ENCODE assay signal across 32 cellular contexts in the genomic region with DNA sequence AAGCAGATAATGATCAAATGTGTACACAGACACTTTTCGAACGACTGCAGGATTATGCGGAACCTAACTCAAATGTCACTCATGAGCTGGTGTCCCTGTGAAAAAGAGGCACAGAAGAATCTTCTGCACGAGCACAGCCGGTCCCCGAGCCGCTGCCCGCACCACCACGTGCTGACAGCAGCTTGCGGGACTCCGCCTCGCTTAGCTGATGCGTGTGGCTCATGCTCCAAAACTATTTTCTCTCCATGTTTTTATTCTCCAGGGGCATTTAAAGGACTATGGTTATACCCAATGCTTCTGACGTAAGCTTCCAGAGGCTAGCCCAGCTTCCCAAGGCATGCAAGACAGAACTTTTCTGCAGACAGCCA.
"Had no signal": no experiment of that assay in that cellular context is flagged by ENCODE, and none has a peak within 500 bp of the region (broad histone marks: within the 10 kb centered on the region; RNA-seq: fewer than 3 reads in every experiment).

No MANE protein-coding gene starts in this region.

- H3K27ac Mint-ChIP-seq: activated B cell treated with CpG ODN at 0.5 μM for 24 hours; activated CD4-positive, alpha-beta memory T cell treated with anti-CD3 and anti-CD28 coated beads for 36 hours; activated CD4-positive, alpha-beta T cell treated with anti-CD3 and anti-CD28 coated beads, Interleukin-2, amount 10 ng/mL, durations not matched to agents 24 days and 14 days; activated CD8-positive, alpha-beta T cell treated with anti-CD3 and anti-CD28 coated beads for 36 hours; activated naive CD4-positive, alpha-beta T cell treated with anti-CD3 and anti-CD28 coated beads for 36 hours; activated naive CD8-positive, alpha-beta T cell treated with anti-CD3 and anti-CD28 coated beads for 36 hours; activated T-cell treated with anti-CD3 and anti-CD28 coated beads, Interleukin-2, amount 50 U/mL, for 72 hours; activated T-helper 1 cell treated with anti-CD3 and anti-CD28 coated beads, Interleukin-12 subunit alpha, Interleukin-12 subunit beta, Interleukin-2, Interleukin-4 antibody, amounts not matched to agents 30 ng/mL and 10 ng/mL and 1 ng/mL, durations not matched to agents 14 hours and 24 hours and 36 hours; activated T-helper 17 cell treated with anti-CD3 and anti-CD28 coated beads, Interleukin-2, amount 50 U/mL, for 72 hours; T-cell; T-helper 17 cell had no signal

- H3K4me1 ChIP-seq: breast epithelium had no signal

- H3K9me3 ChIP-seq: adrenal gland, body of pancreas, breast epithelium had no signal

- H3K4me3 ChIP-seq: adrenal gland, body of pancreas, breast epithelium had no signal

- H3K4me1 Mint-ChIP-seq: activated B cell treated with CpG ODN at 0.5 μM for 24 hours; activated T-helper 17 cell treated with anti-CD3 and anti-CD28 coated beads, Interleukin-2, amount 50 U/mL, for 72 hours had no signal

- FAIRE-seq: astrocyte, TTC549 had no signal

- H3K4me3 Mint-ChIP-seq: activated B cell treated with CpG ODN at 0.5 μM for 24 hours; activated CD4-positive, alpha-beta memory T cell treated with anti-CD3 and anti-CD28 coated beads for 36 hours; activated CD4-positive, alpha-beta T cell treated with anti-CD3 and anti-CD28 coated beads, Interleukin-2, amount 10 ng/mL, durations not matched to agents 24 days and 14 days; activated CD8-positive, alpha-beta T cell treated with anti-CD3 and anti-CD28 coated beads for 36 hours; activated naive CD4-positive, alpha-beta T cell treated with anti-CD3 and anti-CD28 coated beads for 36 hours; activated naive CD8-positive, alpha-beta T cell treated with anti-CD3 and anti-CD28 coated beads for 36 hours; activated T-cell treated with anti-CD3 and anti-CD28 coated beads, Interleukin-2, amount 50 U/mL, for 4 hours; activated T-cell treated with anti-CD3 and anti-CD28 coated beads, Interleukin-2, amount 50 U/mL, for 72 hours; activated T-helper 1 cell treated with anti-CD3 and anti-CD28 coated beads, Interleukin-12 subunit alpha, Interleukin-12 subunit beta, Interleukin-2, Interleukin-4 antibody, amounts not matched to agents 30 ng/mL and 10 ng/mL and 1 ng/mL, durations not matched to agents 14 hours and 24 hours and 36 hours; activated T-helper 17 cell treated with anti-CD3 and anti-CD28 coated beads, Interleukin-2, amount 50 U/mL, for 72 hours; T-cell; T-helper 17 cell had no signal

- ATAC-seq: activated CD8-positive, alpha-beta T cell treated with anti-CD3 and anti-CD28 coated beads for 36 hours; activated naive CD4-positive, alpha-beta T cell treated with anti-CD3 and anti-CD28 coated beads, Interleukin-2, amount 50 U/mL, for 72 hours; activated T-cell treated with anti-CD3 and anti-CD28 coated beads, Interleukin-2, amount 50 U/mL, for 4 hours; activated T-cell treated with anti-CD3 and anti-CD28 coated beads, Interleukin-2, amount 50 U/mL, for 72 hours; activated T-helper 17 cell treated with anti-CD3 and anti-CD28 coated beads, Interleukin-2, amount 50 U/mL, for 72 hours; body of pancreas; T-cell; T-helper 17 cell had no signal

- H3K27ac ChIP-seq: adrenal gland, body of pancreas, brain microvascular endothelial cell, breast epithelium, VCaP had no signal

- DNase-seq: activated B cell treated with CpG ODN at 0.5 μM for 24 hours; activated CD4-positive, alpha-beta memory T cell treated with anti-CD3 and anti-CD28 coated beads for 36 hours; activated CD4-positive, alpha-beta T cell treated with anti-CD3 and anti-CD28 coated beads for 4 hours; activated CD4-positive, alpha-beta T cell treated with anti-CD3 and anti-CD28 coated beads, Interleukin-2, amount 10 ng/mL, durations not matched to agents 24 days and 14 days; activated CD4-positive, alpha-beta T cell treated with anti-CD3 and anti-CD28 coated beads, Interleukin-2, amount 50 U/mL, for 1 hour; activated CD4-positive, alpha-beta T cell treated with anti-CD3 and anti-CD28 coated beads, Interleukin-2, amount 50 U/mL, for 4 hours; activated CD4-positive, CD25-positive, alpha-beta regulatory T cell treated with anti-CD3 and anti-CD28 coated beads, Interleukin-2, amount 50 U/mL, for 72 hours; activated CD8-positive, alpha-beta memory T cell treated with anti-CD3 and anti-CD28 coated beads, Interleukin-2, amount 50 U/mL, for 4 hours; activated CD8-positive, alpha-beta T cell treated with anti-CD3 and anti-CD28 coated beads for 36 hours; activated effector memory CD4-positive, alpha-beta T cell treated with anti-CD3 and anti-CD28 coated beads, Interleukin-2, amount 50 U/mL, for 16 hours; activated gamma-delta T cell treated with Interleukin-2 at 50 U/mL for 16 hours; activated naive CD4-positive, alpha-beta T cell; activated naive CD4-positive, alpha-beta T cell treated with anti-CD3 and anti-CD28 coated beads for 36 hours; activated naive CD4-positive, alpha-beta T cell treated with anti-CD3 and anti-CD28 coated beads, Interleukin-2, amount 50 U/mL, for 16 hours; activated naive CD8-positive, alpha-beta T cell treated with anti-CD3 and anti-CD28 coated beads for 36 hours; activated T-cell treated with anti-CD3 and anti-CD28 coated beads for 4 hours; activated T-cell treated with anti-CD3 and anti-CD28 coated beads, Interleukin-2, amount 50 U/mL, for 4 hours; activated T-cell treated with anti-CD3 and anti-CD28 coated beads, Interleukin-2, amount 50 U/mL, for 72 hours; adrenal gland; amniotic stem cell; body of pancreas; brain microvascular endothelial cell; central memory CD4-positive, alpha-beta T cell; T-cell; T-helper 17 cell had no signal

- H3K9me3 Mint-ChIP-seq: activated B cell treated with CpG ODN at 0.5 μM for 24 hours; activated CD4-positive, alpha-beta memory T cell treated with anti-CD3 and anti-CD28 coated beads for 36 hours; activated CD4-positive, alpha-beta T cell treated with anti-CD3 and anti-CD28 coated beads, Interleukin-2, amount 10 ng/mL, durations not matched to agents 24 days and 14 days; activated CD8-positive, alpha-beta T cell treated with anti-CD3 and anti-CD28 coated beads for 36 hours; activated naive CD4-positive, alpha-beta T cell treated with anti-CD3 and anti-CD28 coated beads for 36 hours; activated naive CD4-positive, alpha-beta T cell treated with anti-CD3 and anti-CD28 coated beads, Interleukin-2, amount 50 U/mL, for 72 hours; activated naive CD8-positive, alpha-beta T cell treated with anti-CD3 and anti-CD28 coated beads for 36 hours; activated T-cell treated with anti-CD3 and anti-CD28 coated beads, Interleukin-2, amount 50 U/mL, for 4 hours; activated T-cell treated with anti-CD3 and anti-CD28 coated beads, Interleukin-2, amount 50 U/mL, for 72 hours; activated T-helper 1 cell treated with anti-CD3 and anti-CD28 coated beads, Interleukin-12 subunit alpha, Interleukin-12 subunit beta, Interleukin-2, Interleukin-4 antibody, amounts not matched to agents 30 ng/mL and 10 ng/mL and 1 ng/mL, durations not matched to agents 14 hours and 24 hours and 36 hours; activated T-helper 17 cell treated with anti-CD3 and anti-CD28 coated beads, Interleukin-2, amount 50 U/mL, for 72 hours; T-cell had no signal

- H3K27me3 ChIP-seq: adrenal gland, body of pancreas, brain microvascular endothelial cell, breast epithelium had no signal

- H3K27me3 Mint-ChIP-seq: activated B cell treated with CpG ODN at 0.5 μM for 24 hours; activated CD4-positive, alpha-beta memory T cell treated with anti-CD3 and anti-CD28 coated beads for 36 hours; activated CD4-positive, alpha-beta T cell treated with anti-CD3 and anti-CD28 coated beads, Interleukin-2, amount 10 ng/mL, durations not matched to agents 24 days and 14 days; activated CD8-positive, alpha-beta T cell treated with anti-CD3 and anti-CD28 coated beads for 36 hours; activated naive CD8-positive, alpha-beta T cell treated with anti-CD3 and anti-CD28 coated beads for 36 hours; activated T-helper 17 cell treated with anti-CD3 and anti-CD28 coated beads, Interleukin-2, amount 50 U/mL, for 72 hours; T-cell; T-helper 17 cell had no signal
